ENCODE assay signal across 8 cellular contexts in the genomic region with DNA sequence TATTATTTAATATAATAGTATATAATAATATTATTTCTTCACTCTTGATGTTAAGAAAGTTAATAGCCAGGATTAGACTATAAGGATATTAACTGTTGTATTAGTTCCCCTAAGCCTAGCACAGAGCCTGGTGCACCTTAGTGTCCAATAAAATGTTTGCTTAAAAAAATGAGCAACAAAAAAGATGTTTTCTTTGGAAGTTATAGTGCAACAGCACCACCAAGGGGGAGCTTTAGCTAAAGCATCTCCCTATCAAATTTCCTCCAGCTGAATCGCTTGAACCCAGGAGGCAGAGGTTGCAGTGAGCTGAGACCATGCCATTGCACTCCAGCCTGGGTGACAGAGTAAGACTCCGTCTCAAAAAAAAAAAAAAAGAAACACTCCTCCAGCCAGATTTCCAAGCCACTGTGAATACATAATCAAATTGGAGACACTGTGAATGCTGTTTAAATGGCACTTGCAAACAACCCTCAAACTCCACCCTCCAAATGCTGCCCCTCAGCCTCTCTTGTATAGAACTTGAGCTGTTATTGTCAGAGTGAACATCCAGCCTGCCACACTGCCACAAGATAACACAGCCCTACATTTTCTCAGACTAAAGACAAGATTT.
DNase-seq lines count a peak whose midpoint lies in the region; ATAC-seq and TF ChIP-seq lines count a peak whose summit lies in the region.

No MANE protein-coding gene starts in this region.

- H3K27me3 ChIP-seq in SJCRH30: no peaks in the 10 kb centered on the region

- TF ChIP-seq CTCF in AG10803 (conservative IDR thresholded peaks at IDR 0.05; ENCODE audit: low read length) (peak; percentile 61), GM13977 (IDR thresholded peaks at IDR 0.05; ENCODE audit: extremely low read depth, insufficient read depth, missing control alignments) (peak; percentile 52)

- in situ Hi-C loops in GM13977 (cut with MboI; ENCODE audit: low pct_unique_long_range_greater_than_20kb, low sequenced_read_pairs, unreplicated experiment): loop anchor here (25.0 kb wide), 1 partner anchor 551 kb away; no protein-coding TSS in a partner anchor

- no peak overlapping the region for H3K4me3 ChIP-seq in AG10803 (ENCODE audit: low read length)
- H3K4me3 ChIP-seq in SJCRH30: no peak overlapping the region

- H3K4me1 ChIP-seq in SJCRH30: no peaks in the 10 kb centered on the region

- H3K9me3 ChIP-seq in SJCRH30 (replicated peaks): no peaks in the 10 kb centered on the region

- no peak overlapping the region for H3K27ac ChIP-seq in SJCRH30

- H3K36me3 ChIP-seq in SJCRH30: no peaks in the 10 kb centered on the region

- peak; percentile 30 for DNase-seq in AG10803 (ENCODE audit: low read depth)
- DNase-seq in GM13977 (ENCODE audit: low spot score): peak; percentile 12
- peak; percentile 11 to 54 for DNase-seq in SJCRH30
- peak; percentile 62 for DNase-seq in globus pallidus (ENCODE audit: low spot score)
- no peak for DNase-seq in DMS153 (lab: John Stamatoyannopoulos, UW)
- DNase-seq in NCI-H2029 treated with DMSO at 0.1 percent for 48 hours (lab: John Stamatoyannopoulos, UW): no peak

- ATAC-seq in HG02623 (IDR thresholded peaks at IDR 0.05; ENCODE audit: unreplicated experiment) (no peak), GM21619 (IDR thresholded peaks at IDR 0.05; ENCODE audit: unreplicated experiment) (no peak)

Comparison
In these comparisons a context has a peak if more than half of its experiments do, and no peak if none do; other contexts are left out.
1. DNase-seq: peak in AG10803 (single experiment), GM13977 (single experiment), SJCRH30 (2 of 2) and globus pallidus (single experiment); none in DMS153 (single experiment) and NCI-H2029 treated with DMSO at 0.1 percent for 48 hours (single experiment).